Comparison of ENCODE assay signal across 15 cellular contexts in genomic region chr22:46997311-46997970, GRCh38.
A peak's percentile ranks its signal among the peaks of the same experiment; 100 is the strongest.
DNase-seq lines count a peak whose midpoint lies in the region; ATAC-seq and TF ChIP-seq lines count a peak whose summit lies in the region.
"Had no signal": no experiment of that assay in that cellular context is flagged by ENCODE, and none has a peak within 500 bp of the region (broad histone marks: within the 10 kb centered on the region; RNA-seq: fewer than 3 reads in every experiment).

No MANE protein-coding gene starts in this region.

- H3K27me3 ChIP-seq in left ventricle myocardium inferior (ENCODE audit: low read depth) = no peaks in the 10 kb centered on the region
- 0 out of 22 replicates have a peak, but pooled peaks cover 0 to 4% (median 0%) of the 10 kb centered on the region in 11 experiments for H3K27me3 ChIP-seq in BLaER1 treated with 17β-estradiol and CSF1 and Interleukin-3, amounts not matched to agents 10 nM and 100 nM
- H3K27me3 ChIP-seq in endocrine pancreas (ENCODE audit: control insufficient read depth, insufficient read depth, low read length) = no peaks in the 10 kb centered on the region
- no peaks in the 10 kb centered on the region for H3K27me3 ChIP-seq in sigmoid colon
- H3K27me3 ChIP-seq in mammary epithelial cell (ENCODE audit: insufficient read depth, low read length) = no peaks in the 10 kb centered on the region

- CTCF ChIA-PET in mammary epithelial cell (lab: Charles Lee; ENCODE audit: low non-redundant PET) = no interaction called here

- no peak overlapping the region for H3K9ac ChIP-seq in BLaER1 treated with 17β-estradiol and CSF1 and Interleukin-3, amounts not matched to agents 10 nM and 100 nM
- H3K9ac ChIP-seq in endocrine pancreas (ENCODE audit: control insufficient read depth, insufficient read depth, low read length) = peak overlapping the region; percentile 32
- no peak overlapping the region for H3K9ac ChIP-seq in mammary epithelial cell (ENCODE audit: insufficient read depth, low read length)

- TF ChIP-seq POLR2A in sigmoid colon (IDR thresholded peaks at IDR 0.05) = no peak

- H3K36me3 ChIP-seq in left ventricle myocardium inferior (no peaks in the 10 kb centered on the region), endocrine pancreas (ENCODE audit: control insufficient read depth, insufficient read depth, low read length) (no peaks in the 10 kb centered on the region), sigmoid colon (no peaks in the 10 kb centered on the region), mammary epithelial cell (ENCODE audit: insufficient read depth, low read length) (no peaks in the 10 kb centered on the region)
- peaks cover 0 to 87% (median 21%) of the 10 kb centered on the region in 11 experiments; a peak in 14 of 22 replicates for H3K36me3 ChIP-seq in BLaER1 treated with 17β-estradiol and CSF1 and Interleukin-3, amounts not matched to agents 10 nM and 100 nM
- H3K36me3 ChIP-seq: HAP-1 had no signal

- TF ChIP-seq CTCF in left ventricle myocardium inferior (IDR thresholded peaks at IDR 0.05; ENCODE audit: borderline replicate concordance) (no peak), sigmoid colon (IDR thresholded peaks at IDR 0.05) (no peak), mammary epithelial cell (conservative IDR thresholded peaks at IDR 0.05 in 1 of 2, IDR thresholded peaks at IDR 0.05 in 1 of 2; ENCODE audit: extremely low read depth in 1 of 2, insufficient read depth in 1 of 2, low read depth in 1 of 2, low read length in 2 of 2) (no peak)

- WGBS in sigmoid colon, 2 donors = 89 to 90% methylated on average over 15 of the region's 15 CpGs
- WGBS in mammary epithelial cell (ENCODE audit: low coverage, missing lambda C conversion rate) = 85% methylated on average over 13 of the region's 15 CpGs

- H3K4me1 ChIP-seq in left ventricle myocardium inferior (peaks cover 30% of the 10 kb centered on the region), endocrine pancreas (ENCODE audit: control insufficient read depth, insufficient read depth, low read length) (no peaks in the 10 kb centered on the region), sigmoid colon (peaks cover 0 to 5% (median 2%) of the 10 kb centered on the region in 4 donors), mammary epithelial cell (ENCODE audit: insufficient read depth, low read length) (no peaks in the 10 kb centered on the region)
- H3K4me1 ChIP-seq in BLaER1 treated with 17β-estradiol and CSF1 and Interleukin-3, amounts not matched to agents 10 nM and 100 nM = peaks cover 24 to 38% (median 31%) of the 10 kb centered on the region in 10 experiments
- H3K4me1 ChIP-seq: HAP-1 had no signal

- intact Hi-C loops in Right ventricle myocardium inferior (cut with DNase I) = no loop called here
- intact Hi-C loops in left ventricle myocardium inferior (cut with micrococcal nuclease) = no loop called here
- intact Hi-C loops in sigmoid colon (cut with DNase I) = no loop called here
- intact Hi-C loops in mammary epithelial cell (cut with micrococcal nuclease) = no loop called here

- in situ Hi-C loops in mammary epithelial cell (cut with MboI; ENCODE audit: low sequenced_read_pairs in 2 of 2) = no loop called here

- no peak for TF ChIP-seq EP300 in sigmoid colon (IDR thresholded peaks at IDR 0.05)

- no peaks in the 10 kb centered on the region for H3K79me2 ChIP-seq in mammary epithelial cell (ENCODE audit: insufficient read depth, low read length)

- DNase-seq in Right ventricle myocardium inferior (ENCODE audit: missing footprints) (peak; percentile 45), left ventricle myocardium inferior (no peak), sigmoid colon (peak; percentile 27), mammary epithelial cell (no peak)
- DNase-seq: CD4-positive, CD25-positive, alpha-beta regulatory T cell; CD8-positive, alpha-beta memory T cell; DMS 273 treated with DMSO at 0.1 percent for 48 hours; DMS53; DND-41; EL had no signal

- dilution Hi-C loops in mammary epithelial cell (cut with HindIII; ENCODE audit: low sequenced_read_pairs) = no loop called here

- no TSS peak for BruUV-seq in mammary epithelial cell (replicated peaks; lab: Mats Ljungman, UMichigan)

- no peak for ATAC-seq in Right ventricle myocardium inferior
- ATAC-seq in GM21423 (IDR thresholded peaks at IDR 0.05; ENCODE audit: unreplicated experiment) = no peak
- ATAC-seq: GM12878 had no signal

- H3K9me3 ChIP-seq in left ventricle myocardium inferior (replicated peaks) = no peaks in the 10 kb centered on the region
- no peaks in the 10 kb centered on the region for H3K9me3 ChIP-seq in BLaER1 treated with 17β-estradiol and CSF1 and Interleukin-3, amounts not matched to agents 10 nM and 100 nM (replicated peaks in 1 of 11)
- H3K9me3 ChIP-seq in endocrine pancreas (ENCODE audit: control insufficient read depth, low read length) = no peaks in the 10 kb centered on the region
- H3K9me3 ChIP-seq in sigmoid colon = no peaks in the 10 kb centered on the region
- no peaks in the 10 kb centered on the region for H3K9me3 ChIP-seq in mammary epithelial cell (replicated peaks; ENCODE audit: insufficient read depth, low read length)
- H3K9me3 ChIP-seq: HAP-1 had no signal

- peak overlapping the region; percentile 8 to 79 (median 68); a peak in 18 of 22 replicates for H3K4me2 ChIP-seq in BLaER1 treated with 17β-estradiol and CSF1 and Interleukin-3, amounts not matched to agents 10 nM and 100 nM
- no peak overlapping the region for H3K4me2 ChIP-seq in mammary epithelial cell (ENCODE audit: insufficient read depth, low read depth, low read length)

- no peak overlapping the region for H2AFZ ChIP-seq in mammary epithelial cell (ENCODE audit: low read depth, low read length)

- H3K27ac ChIP-seq in left ventricle myocardium inferior (replicated peaks) (no peak overlapping the region), sigmoid colon (no peak overlapping the region), mammary epithelial cell (ENCODE audit: insufficient read depth, low read depth, low read length) (no peak overlapping the region)
- no peak overlapping the region for H3K27ac ChIP-seq in BLaER1 treated with 17β-estradiol and CSF1 and Interleukin-3, amounts not matched to agents 10 nM and 100 nM

- H4K20me1 ChIP-seq in BLaER1 treated with 17β-estradiol and CSF1 and Interleukin-3, amounts not matched to agents 10 nM and 100 nM = peaks cover 34 to 100% (median 82%) of the 10 kb centered on the region in 11 experiments; a peak in 19 of 22 replicates
- no peaks in the 10 kb centered on the region for H4K20me1 ChIP-seq in mammary epithelial cell (ENCODE audit: insufficient read depth, low read length)

- H3K4me3 ChIP-seq in left ventricle myocardium inferior (no peak overlapping the region), endocrine pancreas (ENCODE audit: control insufficient read depth, insufficient read depth, low read length) (no peak overlapping the region), sigmoid colon (no peak overlapping the region), mammary epithelial cell (replicated peaks in 1 of 3; ENCODE audit: insufficient read depth in 1 of 3, low read depth in 2 of 3, low read length in 3 of 3) (no peak overlapping the region)
- H3K4me3 ChIP-seq in BLaER1 treated with 17β-estradiol and CSF1 and Interleukin-3, amounts not matched to agents 10 nM and 100 nM = no peak overlapping the region
- H3K4me3 ChIP-seq: GM12878, HAP-1 had no signal

Comparison
In these comparisons a context has a peak if more than half of its experiments do, and no peak if none do; other contexts are left out.
1. DNase-seq: peak in Right ventricle myocardium inferior (single experiment) and sigmoid colon (single experiment); none in left ventricle myocardium inferior (single experiment) and mammary epithelial cell (single experiment).